In the genomic region with DNA sequence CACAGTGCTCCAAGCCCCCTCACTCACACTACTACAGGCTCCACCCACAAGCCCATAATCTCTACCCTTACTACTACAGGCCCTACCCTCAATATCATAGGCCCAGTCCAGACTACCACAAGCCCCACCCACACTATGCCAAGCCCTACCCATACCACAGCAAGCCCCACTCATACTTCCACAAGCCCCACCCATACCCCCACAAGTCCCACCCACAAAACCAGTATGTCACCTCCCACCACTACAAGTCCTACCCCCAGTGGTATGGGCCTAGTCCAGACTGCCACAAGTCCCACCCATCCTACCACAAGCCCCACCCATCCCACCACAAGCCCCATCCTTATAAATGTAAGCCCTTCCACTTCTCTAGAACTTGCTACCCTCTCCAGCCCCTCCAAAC, we compare ENCODE assay signal across 8 cellular contexts.
DNase-seq lines count a peak whose midpoint lies in the region; ATAC-seq and TF ChIP-seq lines count a peak whose summit lies in the region.

No MANE protein-coding gene starts in this region.

- peak; percentile 42 for ATAC-seq in GM18909 (IDR thresholded peaks at IDR 0.05; ENCODE audit: poor library complexity, unreplicated experiment)

- no peak for TF ChIP-seq CTCF in coronary artery (IDR thresholded peaks at IDR 0.05)

- DNase-seq in NCI-H226: peak; percentile 76
- DNase-seq in activated CD8-positive, alpha-beta memory T cell treated with anti-CD3 and anti-CD28 coated beads for 24 hours: peak; percentile 80
- peak; percentile 72 for DNase-seq in fibroblast of gingiva (ENCODE audit: low read depth)
- DNase-seq in stimulated activated CD4-positive, alpha-beta T cell treated with anti-CD3 and anti-CD28 coated beads, Interleukin-4, amount 100 ng/mL, for 4 hours: peak; percentile 44 to 70
- no peak for DNase-seq in HPDE6-E6E7 (ENCODE audit: extremely low spot score)
- no peak for DNase-seq in pons (ENCODE audit: low spot score)
- no peak for DNase-seq in coronary artery (ENCODE audit: low spot score)

- H3K4me3 ChIP-seq in coronary artery: no peak overlapping the region

- H3K27ac ChIP-seq in coronary artery: peak overlapping the region in 1 of 2 donors; percentile 46

Comparison
In these comparisons a context has a peak if more than half of its experiments do, and no peak if none do; other contexts are left out.
1. DNase-seq: peak in NCI-H226 (single experiment), activated CD8-positive, alpha-beta memory T cell treated with anti-CD3 and anti-CD28 coated beads for 24 hours (single experiment), fibroblast of gingiva (single experiment) and stimulated activated CD4-positive, alpha-beta T cell treated with anti-CD3 and anti-CD28 coated beads, Interleukin-4, amount 100 ng/mL, for 4 hours (2 of 2); none in HPDE6-E6E7 (single experiment), pons (single experiment) and coronary artery (single experiment).